34 cellular contexts compared by ENCODE assay signal in genomic region chr2:16002144-16002543, GRCh38.
"Had no signal": no experiment of that assay in that cellular context is flagged by ENCODE, and none has a peak within 500 bp of the region (broad histone marks: within the 10 kb centered on the region; RNA-seq: fewer than 3 reads in every experiment).

No MANE protein-coding gene starts in this region.

- H3K36me3 ChIP-seq: MG63 had no signal

- H3K9me3 ChIP-seq: MG63 had no signal

- H3K27ac ChIP-seq: KMS-11 had no signal

- H3K4me3 ChIP-seq: MG63 had no signal

- DNase-seq: Karpas-422, Kasumi-1, KG1, MG63, MM.1S, MV-4-11, NCI-H1048, NCI-H1092, NCI-H1092 treated with DMSO at 0.1 percent for 48 hours, NCI-H1105, NCI-H1105 treated with DMSO at 0.1 percent for 48 hours, NCI-H1417, NCI-H1417 treated with DMSO at 0.1 percent for 48 hours, NCI-H1436, NCI-H1436 treated with DMSO at 0.1 percent for 48 hours, NCI-H146, NCI-H1694, NCI-H1694 treated with DMSO at 0.1 percent for 48 hours, NCI-H187, NCI-H187 treated with DMSO at 0.1 percent for 48 hours, NCI-H1930, NCI-H2029, NCI-H2029 treated with DMSO at 0.1 percent for 48 hours, NCI-H2081, NCI-H2081 treated with DMSO at 0.1 percent for 48 hours, NCI-H2107, NCI-H2171, NCI-H2171 treated with DMSO at 0.1 percent for 48 hours, NCI-H2227 treated with DMSO at 0.1 percent for 48 hours, NCI-H226, NCI-H345, NCI-H446, NCI-H446 treated with DMSO at 0.1 percent for 48 hours had no signal

- H3K27me3 ChIP-seq: MG63 had no signal
